9 cellular contexts compared by ENCODE assay signal in genomic region chr11:103619480-103619879, GRCh38.
DNase-seq lines count a peak whose midpoint lies in the region; ATAC-seq and TF ChIP-seq lines count a peak whose summit lies in the region.
"Had no signal": no experiment of that assay in that cellular context is flagged by ENCODE, and none has a peak within 500 bp of the region (broad histone marks: within the 10 kb centered on the region; RNA-seq: fewer than 3 reads in every experiment).

No MANE protein-coding gene starts in this region.

- ATAC-seq in HG03097 (IDR thresholded peaks at IDR 0.05; ENCODE audit: low FRiP score, unreplicated experiment) = no peak

- TF ChIP-seq CTCF in LNCAP (IDR thresholded peaks at IDR 0.05) = peak; percentile 33; the same call in 1 of the 2 replicates

- DNase-seq in DMS153 treated with DMSO at 0.1 percent for 48 hours (lab: John Stamatoyannopoulos, UW; ENCODE audit: unreplicated experiment) = peak; percentile 15
- peak; percentile 19 for DNase-seq in SK-MEL-5 (ENCODE audit: low read depth, low spot score)
- DNase-seq in kidney tubule cell (ENCODE audit: low spot score) = peak; percentile 24
- no peak for DNase-seq in DMS79 (lab: John Stamatoyannopoulos, UW)
- DNase-seq in NCI-H1694 (lab: John Stamatoyannopoulos, UW) = no peak
- DNase-seq in UCSD-AML1 (lab: John Stamatoyannopoulos, UW; ENCODE audit: unreplicated experiment) = no peak
- DNase-seq: foreskin melanocyte had no signal

- in situ Hi-C loops in SK-MEL-5 (cut with HindIII; ENCODE audit: low pct_unique_long_range_greater_than_20kb, low sequenced_read_pairs) = no loop called here

Comparison
In these comparisons a context has a peak if more than half of its experiments do, and no peak if none do; other contexts are left out.
1. DNase-seq: peak in DMS153 treated with DMSO at 0.1 percent for 48 hours (single experiment), SK-MEL-5 (single experiment) and kidney tubule cell (single experiment); none in DMS79 (single experiment), NCI-H1694 (single experiment) and UCSD-AML1 (single experiment).